Comparison of ENCODE assay signal across 8 cellular contexts in the genomic region with DNA sequence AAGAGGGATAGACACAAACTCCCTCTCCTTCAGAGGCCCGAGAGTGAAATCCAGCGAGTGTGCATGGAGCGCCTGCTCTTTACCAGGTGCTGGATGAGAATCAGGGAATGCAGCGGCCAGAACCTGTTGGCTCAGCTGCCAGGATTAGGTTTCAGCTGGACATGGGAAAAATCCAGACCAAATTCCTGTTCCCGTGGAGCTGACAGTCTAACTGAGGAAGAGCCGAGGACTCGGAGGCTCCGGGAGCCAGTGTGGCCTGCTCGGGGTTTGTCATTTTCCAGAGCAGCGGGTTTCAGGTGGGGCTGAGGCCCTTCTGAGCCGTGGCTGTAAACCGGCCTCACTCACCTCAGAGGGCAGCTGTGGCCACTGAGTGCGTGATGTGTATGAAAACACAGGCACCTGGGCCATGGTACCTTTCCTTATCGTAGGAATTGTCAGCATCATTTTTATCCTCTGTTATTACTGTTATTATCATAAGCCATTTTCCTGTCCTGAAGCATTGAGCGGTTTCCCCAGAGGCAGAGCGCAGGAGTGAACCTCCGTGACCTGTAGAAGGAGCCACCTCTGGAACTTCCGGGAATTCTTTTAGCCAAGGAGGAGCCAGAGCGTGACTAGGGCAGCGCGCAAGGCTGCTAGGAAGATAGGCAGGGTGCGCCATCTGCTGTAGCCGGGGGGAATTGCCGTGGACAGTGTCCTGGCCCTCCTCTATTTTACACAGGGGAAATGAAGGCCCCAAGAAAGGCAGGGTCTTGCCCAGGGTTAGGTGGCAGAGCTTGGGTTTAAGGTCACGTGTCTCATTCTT. TPM values are rescaled to one million over a fixed set of nuclear protein-coding genes. Genes with fewer than 3 reads are reported as not detected.
DNase-seq lines count a peak whose midpoint lies in the region; ATAC-seq and TF ChIP-seq lines count a peak whose summit lies in the region.

No MANE protein-coding gene starts in this region.

- H3K36me3 ChIP-seq in MG63 (peaks cover 19% of the 10 kb centered on the region), neutrophil (no peaks in the 10 kb centered on the region), subcutaneous abdominal adipose tissue (ENCODE audit: control insufficient read depth in 5 of 5, insufficient read depth in 5 of 5, low read length in 5 of 5) (peaks cover 0 to 15% (median 9%) of the 10 kb centered on the region in 5 donors)

- H3K27ac ChIP-seq in foreskin keratinocyte (peak overlapping the region; percentile 43), neutrophil (no peak overlapping the region), subcutaneous abdominal adipose tissue (ENCODE audit: low read depth, low read length) (peak overlapping the region; percentile 94)

- ATAC-seq in GM21717 (IDR thresholded peaks at IDR 0.05; ENCODE audit: unreplicated experiment) (peak; percentile 83), foreskin keratinocyte (peak; percentile 95)

- H3K9me3 ChIP-seq in MG63 (peaks cover 6% of the 10 kb centered on the region), neutrophil (no peaks in the 10 kb centered on the region), subcutaneous abdominal adipose tissue (ENCODE audit: control insufficient read depth in 5 of 5, low read length in 5 of 5) (no peaks in the 10 kb centered on the region)

- H3K9ac ChIP-seq in subcutaneous abdominal adipose tissue (ENCODE audit: low read length in 5 of 5) = peak overlapping the region; percentile 8 to 72 (median 64)

- H3K4me1 ChIP-seq in foreskin keratinocyte = no peaks in the 10 kb centered on the region
- H3K4me1 ChIP-seq in neutrophil (ENCODE audit: control insufficient read depth in 1 of 2, insufficient read depth in 1 of 2, low read depth in 1 of 2, low read length in 1 of 2) = peaks cover 3 to 8% of the 10 kb centered on the region in 2 experiments
- H3K4me1 ChIP-seq in subcutaneous abdominal adipose tissue (ENCODE audit: control insufficient read depth in 5 of 5, insufficient read depth in 5 of 5, low read length in 5 of 5) = peaks cover 8 to 34% (median 23%) of the 10 kb centered on the region in 5 donors

- H3K4me3 ChIP-seq in MG63 (no peak overlapping the region), neutrophil (ENCODE audit: low read depth in 1 of 2, low read length in 1 of 2) (peak overlapping the region; percentile 5 to 20), subcutaneous abdominal adipose tissue (ENCODE audit: low read depth in 1 of 5, low read length in 5 of 5) (peak overlapping the region; percentile 6 to 68 (median 53))

- peak; percentile 99 for TF ChIP-seq CTCF in foreskin keratinocyte (conservative IDR thresholded peaks at IDR 0.05)
- TF ChIP-seq CTCF in neutrophil (IDR thresholded peaks at IDR 0.05) = peak; percentile 97

- DNase-seq in D341Med (ENCODE audit: low spot score) = peak; percentile 90
- DNase-seq in MG63 = peak; percentile 84
- DNase-seq in SHP77 treated with DMSO at 0.1 percent for 48 hours (lab: John Stamatoyannopoulos, UW) = peak; percentile 67
- DNase-seq in activated gamma-delta T cell treated with anti-CD3 and anti-CD28 coated beads, Interleukin-2, amount 50 U/mL, for 16 hours (ENCODE audit: low read depth) = peak; percentile 75
- DNase-seq in foreskin keratinocyte = peak; percentile 59 to 74

- H3K27me3 ChIP-seq in MG63 (no peaks in the 10 kb centered on the region), foreskin keratinocyte (no peaks in the 10 kb centered on the region), neutrophil (no peaks in the 10 kb centered on the region), subcutaneous abdominal adipose tissue (ENCODE audit: control insufficient read depth in 5 of 5, insufficient read depth in 4 of 5, low read length in 5 of 5) (no peaks in the 10 kb centered on the region)

RNA-seq across cellular contexts. Expression of gene PKIG, which starts 27.3 kb away (rescaled TPM):
- total RNA-seq in MG63 (2014; rRNA removed; shearing (Covaris generic); ENCODE audit: low replicate concordance) = 73.0 and 79.2 TPM in 2 replicates
- total RNA-seq in foreskin keratinocyte = 19.9 and 20.7 TPM in 2 replicates
- 23.5 and 25.4 TPM in 2 replicates for polyA plus RNA-seq in foreskin keratinocyte

RNA-seq across cellular contexts. Expression of gene ADA, which starts 41.8 kb away (rescaled TPM):
- 28.4 and 41.4 TPM in 2 replicates for total RNA-seq in MG63 (2014; rRNA removed; shearing (Covaris generic); ENCODE audit: low replicate concordance)
- 16.1 and 17.6 TPM in 2 replicates for total RNA-seq in foreskin keratinocyte
- 21.3 and 22.9 TPM in 2 replicates for polyA plus RNA-seq in foreskin keratinocyte
